Comparison of ENCODE assay signal across 1 cellular context in genomic region chr12:66119870-66120241, GRCh38.
A peak's percentile ranks its signal among the peaks of the same experiment; 100 is the strongest.
TF ChIP-seq lines count a peak whose summit lies in the region.

No MANE protein-coding gene starts in this region.

TF ChIP-seq in GM12878, 131 proteins besides CTCF, POLR2A, EP300 and RAD21:
- TF ChIP-seq PAX8 (IDR thresholded peaks at IDR 0.05): no peak
- TF ChIP-seq, protein P1, sequence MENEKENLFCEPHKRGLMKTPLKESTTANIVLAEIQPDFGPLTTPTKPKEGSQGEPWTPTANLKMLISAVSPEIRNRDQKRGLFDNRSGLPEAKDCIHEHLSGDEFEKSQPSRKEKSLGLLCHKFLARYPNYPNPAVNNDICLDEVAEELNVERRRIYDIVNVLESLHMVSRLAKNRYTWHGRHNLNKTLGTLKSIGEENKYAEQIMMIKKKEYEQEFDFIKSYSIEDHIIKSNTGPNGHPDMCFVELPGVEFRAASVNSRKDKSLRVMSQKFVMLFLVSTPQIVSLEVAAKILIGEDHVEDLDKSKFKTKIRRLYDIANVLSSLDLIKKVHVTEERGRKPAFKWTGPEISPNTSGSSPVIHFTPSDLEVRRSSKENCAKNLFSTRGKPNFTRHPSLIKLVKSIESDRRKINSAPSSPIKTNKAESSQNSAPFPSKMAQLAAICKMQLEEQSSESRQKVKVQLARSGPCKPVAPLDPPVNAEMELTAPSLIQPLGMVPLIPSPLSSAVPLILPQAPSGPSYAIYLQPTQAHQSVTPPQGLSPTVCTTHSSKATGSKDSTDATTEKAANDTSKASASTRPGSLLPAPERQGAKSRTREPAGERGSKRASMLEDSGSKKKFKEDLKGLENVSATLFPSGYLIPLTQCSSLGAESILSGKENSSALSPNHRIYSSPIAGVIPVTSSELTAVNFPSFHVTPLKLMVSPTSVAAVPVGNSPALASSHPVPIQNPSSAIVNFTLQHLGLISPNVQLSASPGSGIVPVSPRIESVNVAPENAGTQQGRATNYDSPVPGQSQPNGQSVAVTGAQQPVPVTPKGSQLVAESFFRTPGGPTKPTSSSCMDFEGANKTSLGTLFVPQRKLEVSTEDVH (IDR thresholded peaks at IDR 0.05; ENCODE audit: low read depth, partially characterized antibody): no peak
- TF ChIP-seq, protein P2, sequence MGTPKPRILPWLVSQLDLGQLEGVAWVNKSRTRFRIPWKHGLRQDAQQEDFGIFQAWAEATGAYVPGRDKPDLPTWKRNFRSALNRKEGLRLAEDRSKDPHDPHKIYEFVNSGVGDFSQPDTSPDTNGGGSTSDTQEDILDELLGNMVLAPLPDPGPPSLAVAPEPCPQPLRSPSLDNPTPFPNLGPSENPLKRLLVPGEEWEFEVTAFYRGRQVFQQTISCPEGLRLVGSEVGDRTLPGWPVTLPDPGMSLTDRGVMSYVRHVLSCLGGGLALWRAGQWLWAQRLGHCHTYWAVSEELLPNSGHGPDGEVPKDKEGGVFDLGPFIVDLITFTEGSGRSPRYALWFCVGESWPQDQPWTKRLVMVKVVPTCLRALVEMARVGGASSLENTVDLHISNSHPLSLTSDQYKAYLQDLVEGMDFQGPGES (IDR thresholded peaks at IDR 0.05): no peak
- no peak for TF ChIP-seq NKRF (conservative IDR thresholded peaks at IDR 0.05)
- no peak for TF ChIP-seq CBFB (IDR thresholded peaks at IDR 0.05; ENCODE audit: low read depth)
- TF ChIP-seq CREM (IDR thresholded peaks at IDR 0.05; ENCODE audit: low read depth): no peak
- no peak for TF ChIP-seq NRF1 (conservative IDR thresholded peaks at IDR 0.05; ENCODE audit: low read depth, low read length)
- no peak for TF ChIP-seq KLF5 (IDR thresholded peaks at IDR 0.05; ENCODE audit: partially characterized antibody)
- no peak for TF ChIP-seq ZNF24 (IDR thresholded peaks at IDR 0.05)
- TF ChIP-seq TCF12 (IDR thresholded peaks at IDR 0.05; ENCODE audit: low read depth, low read length): no peak
- TF ChIP-seq SMC3 (IDR thresholded peaks at IDR 0.05; ENCODE audit: borderline replicate concordance, low read length): no peak
- no peak for TF ChIP-seq CEBPZ (IDR thresholded peaks at IDR 0.05; ENCODE audit: low read depth, low read length)
- 0 out of 2 replicates have a peak, but pooled peaks have one; percentile 27 for TF ChIP-seq IKZF1 (conservative IDR thresholded peaks at IDR 0.05)
- no peak for TF ChIP-seq RBBP5 (conservative IDR thresholded peaks at IDR 0.05)
- peak; percentile 53 for TF ChIP-seq RUNX3 (IDR thresholded peaks at IDR 0.05; ENCODE audit: low read length)
- TF ChIP-seq CHD1 (IDR thresholded peaks at IDR 0.05; ENCODE audit: low read depth, low read length): no peak
- peak; percentile 24 to 37; a peak in 1 of 4 replicates for TF ChIP-seq IKZF2 (IDR thresholded peaks at IDR 0.05)
- TF ChIP-seq SUPT20H (IDR thresholded peaks at IDR 0.05; ENCODE audit: borderline replicate concordance, control insufficient read depth, low read depth, low read length): no peak
- no peak for TF ChIP-seq NFIC (IDR thresholded peaks at IDR 0.05; ENCODE audit: low read depth, low read length)
- TF ChIP-seq NR2F1 (conservative IDR thresholded peaks at IDR 0.05): no peak
- no peak for TF ChIP-seq EZH2 (IDR thresholded peaks at IDR 0.05; ENCODE audit: borderline replicate concordance, control insufficient read depth, low read depth, low read length)
- TF ChIP-seq TCF7 (IDR thresholded peaks at IDR 0.05; ENCODE audit: borderline replicate concordance): no peak
- 0 out of 2 replicates have a peak, but pooled peaks have one; percentile 0 for TF ChIP-seq SPI1 (IDR thresholded peaks at IDR 0.05; ENCODE audit: borderline replicate concordance, insufficient read depth, low read depth, low read length)
- no peak for TF ChIP-seq ETV6 (conservative IDR thresholded peaks at IDR 0.05 in 1 of 2, IDR thresholded peaks at IDR 0.05 in 1 of 2; ENCODE audit: borderline replicate concordance in 1 of 2, low read depth in 1 of 2)
- no peak for TF ChIP-seq SMAD5 (IDR thresholded peaks at IDR 0.05; ENCODE audit: low read depth)
